1 cellular context compared by ENCODE assay signal in the genomic region with DNA sequence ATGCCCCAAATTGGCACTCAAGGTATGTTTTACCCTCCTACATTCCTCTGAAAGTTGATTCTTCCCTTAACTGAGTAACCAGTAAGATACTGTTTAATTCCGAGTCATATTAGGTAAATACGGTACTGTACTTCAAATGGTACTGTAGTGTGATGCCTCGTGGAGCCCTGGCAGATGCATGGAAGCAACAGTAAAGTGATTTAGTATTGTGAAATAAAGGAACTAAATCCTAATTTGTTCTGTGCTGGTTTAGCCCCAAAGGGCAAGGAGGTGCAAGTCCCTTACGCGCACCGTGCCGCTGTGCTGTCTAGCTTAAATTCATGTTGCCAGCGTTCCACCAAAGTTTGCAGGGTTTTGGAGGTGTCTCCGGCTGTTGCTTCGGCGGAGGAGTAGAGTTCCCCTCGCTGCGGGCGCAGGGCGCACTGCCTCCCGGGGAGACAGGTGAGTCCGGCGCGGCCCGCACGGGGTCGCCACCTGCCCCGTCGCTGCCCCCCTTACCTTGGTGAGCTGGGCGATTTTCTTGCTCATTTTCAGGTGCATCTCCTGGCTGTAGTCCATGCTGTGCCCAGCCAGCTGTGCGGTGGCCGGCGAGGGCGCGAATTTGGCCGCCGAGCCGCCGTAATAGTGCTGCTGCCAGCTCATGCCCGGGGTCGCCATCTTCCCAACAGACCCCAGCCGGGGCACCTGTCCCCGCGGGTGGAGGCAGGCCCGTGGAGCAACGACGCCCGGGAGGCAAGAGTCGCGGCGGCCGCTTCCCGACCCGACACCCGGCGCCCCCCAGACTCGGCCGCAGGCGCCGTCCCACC.
A peak's percentile ranks its signal among the peaks of the same experiment; 100 is the strongest.
TF ChIP-seq lines count a peak whose summit lies in the region.

No MANE protein-coding gene starts in this region.

TF ChIP-seq in HepG2, 621 proteins besides CTCF, POLR2A, EP300 and RAD21 (continued from another document and continues in another):
- TF ChIP-seq JUNB (CRISPR knock-in tag; IDR thresholded peaks at IDR 0.05; ENCODE audit: borderline replicate concordance) (peak; percentile 50; the same call in 1 of the 2 replicates), REST (IDR thresholded peaks at IDR 0.05; ENCODE audit: borderline replicate concordance in 1 of 2, low read depth in 1 of 2, low read length in 2 of 2) (0 out of 4 replicates have a peak, but pooled peaks of 1 of the 2 experiments have one; percentile 15), ZNF503 (CRISPR knock-in tag; IDR thresholded peaks at IDR 0.05) (0 out of 2 replicates have a peak, but pooled peaks have one; percentile 30), ZNF260 (CRISPR knock-in tag; IDR thresholded peaks at IDR 0.05; ENCODE audit: borderline replicate concordance, low read depth) (no peak), SMARCC2 (IDR thresholded peaks at IDR 0.05) (no peak), BRF2 (CRISPR knock-in tag; IDR thresholded peaks at IDR 0.05) (peak; percentile 9; the same call in 1 of the 2 replicates), ZFYVE20 (CRISPR knock-in tag; IDR thresholded peaks at IDR 0.05; ENCODE audit: borderline replicate concordance, low read depth) (peak; percentile 72; the same call in 1 of the 2 replicates), NFKB2 (CRISPR knock-in tag; IDR thresholded peaks at IDR 0.05; ENCODE audit: borderline replicate concordance) (peak; percentile 75; the same call in 1 of the 2 replicates), PCBP1 (IDR thresholded peaks at IDR 0.05; ENCODE audit: borderline replicate concordance, low read depth, low read length) (0 out of 2 replicates have a peak, but pooled peaks have one; percentile 10), ZMAT3 (CRISPR knock-in tag; conservative IDR thresholded peaks at IDR 0.05) (peak; percentile 74; the same call in 1 of the 2 replicates), MTF2 (CRISPR knock-in tag; IDR thresholded peaks at IDR 0.05; ENCODE audit: borderline replicate concordance) (peak; percentile 97; the same call in 1 of the 2 replicates), WIZ (CRISPR knock-in tag; IDR thresholded peaks at IDR 0.05) (peak; percentile 75), NBN (conservative IDR thresholded peaks at IDR 0.05) (no peak), TBX2 (CRISPR knock-in tag; IDR thresholded peaks at IDR 0.05; ENCODE audit: borderline replicate concordance) (0 out of 2 replicates have a peak, but pooled peaks have one; percentile 67), TEAD3 (CRISPR knock-in tag; optimal IDR thresholded peaks at IDR 0.05; ENCODE audit: borderline replicate concordance) (peak; percentile 72), MYNN (CRISPR knock-in tag; IDR thresholded peaks at IDR 0.05; ENCODE audit: low read depth) (0 out of 2 replicates have a peak, but pooled peaks have one; percentile 78), ZNF816 (CRISPR knock-in tag; IDR thresholded peaks at IDR 0.05; ENCODE audit: borderline replicate concordance) (no peak), DR1 (CRISPR knock-in tag; IDR thresholded peaks at IDR 0.05) (peak; percentile 31; the same call in 1 of the 2 replicates), ZNF382 (CRISPR knock-in tag; IDR thresholded peaks at IDR 0.05; ENCODE audit: borderline replicate concordance) (no peak), ZMAT5 (CRISPR knock-in tag; IDR thresholded peaks at IDR 0.05; ENCODE audit: borderline replicate concordance, low read depth) (no peak), ZNF350 (CRISPR knock-in tag; IDR thresholded peaks at IDR 0.05; ENCODE audit: borderline replicate concordance, low read depth) (peak; percentile 78; the same call in 1 of the 2 replicates), NFE2L2 (IDR thresholded peaks at IDR 0.05; ENCODE audit: low read length) (no peak), NCOA2 (CRISPR knock-in tag; IDR thresholded peaks at IDR 0.05) (no peak), JARID2 (CRISPR knock-in tag; IDR thresholded peaks at IDR 0.05; ENCODE audit: insufficient replicate concordance) (peak; percentile 20), MTERF4 (CRISPR knock-in tag; IDR thresholded peaks at IDR 0.05) (peak; percentile 91; the same call in 1 of the 2 replicates), RELA (CRISPR knock-in tag; IDR thresholded peaks at IDR 0.05) (0 out of 2 replicates have a peak, but pooled peaks have one; percentile 34), MIXL1 (CRISPR knock-in tag; IDR thresholded peaks at IDR 0.05) (0 out of 2 replicates have a peak, but pooled peaks have one; percentile 13), TCF12 (IDR thresholded peaks at IDR 0.05) (no peak), TCF12 (CRISPR knock-in tag; IDR thresholded peaks at IDR 0.05) (peak; percentile 56; the same call in 1 of the 2 replicates), REL (CRISPR knock-in tag; conservative IDR thresholded peaks at IDR 0.05) (peak; percentile 71; the same call in 1 of the 2 replicates), ZBTB44 (CRISPR knock-in tag; IDR thresholded peaks at IDR 0.05) (no peak), ZNF563 (CRISPR knock-in tag; IDR thresholded peaks at IDR 0.05) (peak; percentile 75; the same call in 1 of the 2 replicates), TGIF2 (CRISPR knock-in tag; IDR thresholded peaks at IDR 0.05) (0 out of 2 replicates have a peak, but pooled peaks have one; percentile 42), REPIN1 (CRISPR knock-in tag; IDR thresholded peaks at IDR 0.05; ENCODE audit: borderline replicate concordance, low read depth) (peak; percentile 60; the same call in 1 of the 2 replicates), CBX5 (CRISPR knock-in tag; IDR thresholded peaks at IDR 0.05; ENCODE audit: borderline replicate concordance) (peak; percentile 81; the same call in 1 of the 2 replicates), ZNF33B (CRISPR knock-in tag; IDR thresholded peaks at IDR 0.05) (peak; percentile 76; the same call in 1 of the 2 replicates), REXO4 (CRISPR knock-in tag; IDR thresholded peaks at IDR 0.05; ENCODE audit: borderline replicate concordance) (peak; percentile 83; the same call in 1 of the 2 replicates), ZNF510 (CRISPR knock-in tag; IDR thresholded peaks at IDR 0.05; ENCODE audit: low read depth) (peak; percentile 69; the same call in 1 of the 2 replicates), SNAPC2 (CRISPR knock-in tag; IDR thresholded peaks at IDR 0.05) (no peak), RXRA (CRISPR knock-in tag; IDR thresholded peaks at IDR 0.05) (peak; percentile 78), ELK4 (CRISPR knock-in tag; IDR thresholded peaks at IDR 0.05; ENCODE audit: borderline replicate concordance) (0 out of 2 replicates have a peak, but pooled peaks have one; percentile 21)
- TF ChIP-seq, protein P1, sequence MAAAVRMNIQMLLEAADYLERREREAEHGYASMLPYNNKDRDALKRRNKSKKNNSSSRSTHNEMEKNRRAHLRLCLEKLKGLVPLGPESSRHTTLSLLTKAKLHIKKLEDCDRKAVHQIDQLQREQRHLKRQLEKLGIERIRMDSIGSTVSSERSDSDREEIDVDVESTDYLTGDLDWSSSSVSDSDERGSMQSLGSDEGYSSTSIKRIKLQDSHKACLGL (CRISPR knock-in tag; IDR thresholded peaks at IDR 0.05) = peak; percentile 53; the same call in 1 of the 2 replicates
- TF ChIP-seq, protein P2, sequence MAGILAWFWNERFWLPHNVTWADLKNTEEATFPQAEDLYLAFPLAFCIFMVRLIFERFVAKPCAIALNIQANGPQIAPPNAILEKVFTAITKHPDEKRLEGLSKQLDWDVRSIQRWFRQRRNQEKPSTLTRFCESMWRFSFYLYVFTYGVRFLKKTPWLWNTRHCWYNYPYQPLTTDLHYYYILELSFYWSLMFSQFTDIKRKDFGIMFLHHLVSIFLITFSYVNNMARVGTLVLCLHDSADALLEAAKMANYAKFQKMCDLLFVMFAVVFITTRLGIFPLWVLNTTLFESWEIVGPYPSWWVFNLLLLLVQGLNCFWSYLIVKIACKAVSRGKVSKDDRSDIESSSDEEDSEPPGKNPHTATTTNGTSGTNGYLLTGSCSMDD (CRISPR knock-in tag; IDR thresholded peaks at IDR 0.05) = peak; percentile 11; the same call in 1 of the 2 replicates
- TF ChIP-seq, protein P3, sequence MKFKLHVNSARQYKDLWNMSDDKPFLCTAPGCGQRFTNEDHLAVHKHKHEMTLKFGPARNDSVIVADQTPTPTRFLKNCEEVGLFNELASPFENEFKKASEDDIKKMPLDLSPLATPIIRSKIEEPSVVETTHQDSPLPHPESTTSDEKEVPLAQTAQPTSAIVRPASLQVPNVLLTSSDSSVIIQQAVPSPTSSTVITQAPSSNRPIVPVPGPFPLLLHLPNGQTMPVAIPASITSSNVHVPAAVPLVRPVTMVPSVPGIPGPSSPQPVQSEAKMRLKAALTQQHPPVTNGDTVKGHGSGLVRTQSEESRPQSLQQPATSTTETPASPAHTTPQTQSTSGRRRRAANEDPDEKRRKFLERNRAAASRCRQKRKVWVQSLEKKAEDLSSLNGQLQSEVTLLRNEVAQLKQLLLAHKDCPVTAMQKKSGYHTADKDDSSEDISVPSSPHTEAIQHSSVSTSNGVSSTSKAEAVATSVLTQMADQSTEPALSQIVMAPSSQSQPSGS (CRISPR knock-in tag; IDR thresholded peaks at IDR 0.05) = peak; percentile 12; the same call in 1 of the 2 replicates
